ENCODE assay signal across 20 cellular contexts in genomic region chr3:43857361-43858051, GRCh38.
"Had no signal": no experiment of that assay in that cellular context is flagged by ENCODE, and none has a peak within 500 bp of the region (broad histone marks: within the 10 kb centered on the region; RNA-seq: fewer than 3 reads in every experiment).

No MANE protein-coding gene starts in this region.

- ATAC-seq: activated CD4-positive, CD25-positive, alpha-beta regulatory T cell treated with anti-CD3 and anti-CD28 coated beads, Interleukin-2, amount 50 U/mL, for 24 hours had no signal

- H3K9me3 Mint-ChIP-seq: activated naive CD8-positive, alpha-beta T cell treated with anti-CD3 and anti-CD28 coated beads, Interleukin-2, amount 10 ng/mL, durations not matched to agents 7 days and 5 days; activated T-helper 1 cell treated with anti-CD3 and anti-CD28 coated beads, Interleukin-12 subunit alpha, Interleukin-12 subunit beta, Interleukin-2, Interleukin-4 antibody, amounts not matched to agents 30 ng/mL and 10 ng/mL and 1 ng/mL, durations not matched to agents 14 hours and 24 hours and 36 hours; immature natural killer cell; naive B cell; T-helper 2 cell treated with Interferon-gamma antibody and Interleukin-4, amounts not matched to agents 5 μg/mL and 100 μg/mL, for 36 hours had no signal

- H3K9me3 ChIP-seq: neutrophil, tibial artery had no signal

- DNase-seq: activated CD4-positive, alpha-beta T cell treated with anti-CD3 and anti-CD28 coated beads, Interleukin-2, amount 50 U/mL, for 1 hour; activated naive CD8-positive, alpha-beta T cell treated with anti-CD3 and anti-CD28 coated beads, Interleukin-2, amount 10 ng/mL, durations not matched to agents 7 days and 5 days; aorta; caudate nucleus; effector CD4-positive, alpha-beta T cell; foreskin melanocyte; immature natural killer cell; naive B cell; stimulated activated CD4-positive, alpha-beta T cell treated with anti-CD3 and anti-CD28 coated beads, Interleukin-15, amount 100 ng/mL, for 24 hours; stimulated activated CD4-positive, alpha-beta T cell treated with anti-CD3 and anti-CD28 coated beads, Interleukin-4, amount 100 ng/mL, for 1 hour; stimulated activated naive CD4-positive, alpha-beta T cell; SW 1271; tibial artery had no signal

- FAIRE-seq: urothelium cell line had no signal

- H3K36me3 ChIP-seq: neutrophil, tibial artery had no signal

- H3K27ac Mint-ChIP-seq: activated naive CD8-positive, alpha-beta T cell treated with anti-CD3 and anti-CD28 coated beads, Interleukin-2, amount 10 ng/mL, durations not matched to agents 7 days and 5 days; activated T-helper 1 cell treated with anti-CD3 and anti-CD28 coated beads, Interleukin-12 subunit alpha, Interleukin-12 subunit beta, Interleukin-2, Interleukin-4 antibody, amounts not matched to agents 30 ng/mL and 10 ng/mL and 1 ng/mL, durations not matched to agents 14 hours and 24 hours and 36 hours; immature natural killer cell; naive B cell; T-helper 2 cell treated with Interferon-gamma antibody and Interleukin-4, amounts not matched to agents 5 μg/mL and 100 μg/mL, for 36 hours had no signal

- H3K36me3 Mint-ChIP-seq: activated naive CD8-positive, alpha-beta T cell treated with anti-CD3 and anti-CD28 coated beads, Interleukin-2, amount 10 ng/mL, durations not matched to agents 7 days and 5 days; immature natural killer cell had no signal

- H3K4me3 Mint-ChIP-seq: activated naive CD8-positive, alpha-beta T cell treated with anti-CD3 and anti-CD28 coated beads, Interleukin-2, amount 10 ng/mL, durations not matched to agents 7 days and 5 days; activated T-helper 1 cell treated with anti-CD3 and anti-CD28 coated beads, Interleukin-12 subunit alpha, Interleukin-12 subunit beta, Interleukin-2, Interleukin-4 antibody, amounts not matched to agents 30 ng/mL and 10 ng/mL and 1 ng/mL, durations not matched to agents 14 hours and 24 hours and 36 hours; immature natural killer cell; naive B cell; T-helper 2 cell treated with Interferon-gamma antibody and Interleukin-4, amounts not matched to agents 5 μg/mL and 100 μg/mL, for 36 hours had no signal

- H3K4me1 Mint-ChIP-seq: immature natural killer cell had no signal

- H3K4me3 ChIP-seq: coronary artery, skin epidermis, tibial artery had no signal

- H3K27ac ChIP-seq: coronary artery, neutrophil, skin epidermis, tibial artery had no signal
